In genomic region chr13:108193806-108194205, GRCh38 we compare ENCODE assay signal across 16 cellular contexts. TPM values are rescaled to one million over a fixed set of nuclear protein-coding genes. Genes with fewer than 3 reads are reported as not detected.
DNase-seq lines count a peak whose midpoint lies in the region; ATAC-seq, FAIRE-seq and TF ChIP-seq lines count a peak whose summit lies in the region.
"Had no signal": no experiment of that assay in that cellular context is flagged by ENCODE, and none has a peak within 500 bp of the region (broad histone marks: within the 10 kb centered on the region; RNA-seq: fewer than 3 reads in every experiment).

No MANE protein-coding gene starts in this region.

- peaks cover 3% of the 10 kb centered on the region; the same call in 1 of the 2 replicates for H3K27me3 ChIP-seq in PC-3 (ENCODE audit: low read length)
- H3K27me3 ChIP-seq: BLaER1 treated with 17β-estradiol and CSF1 and Interleukin-3, amounts not matched to agents 10 nM and 100 nM had no signal

- no peak overlapping the region for H2AFZ ChIP-seq in PC-3 (ENCODE audit: low read length)
- H2AFZ ChIP-seq: GM23338 had no signal

- peaks cover 3% of the 10 kb centered on the region for H3K36me3 Mint-ChIP-seq in activated CD8-positive, alpha-beta T cell treated with anti-CD3 and anti-CD28 coated beads for 36 hours (ENCODE audit: low read depth)
- H3K36me3 Mint-ChIP-seq: CD4-positive, CD25-positive, alpha-beta regulatory T cell had no signal

- CTCF ChIA-PET in PC-3 (lab: Charles Lee): no interaction called here
- CTCF ChIA-PET in activated CD8-positive, alpha-beta T cell treated with anti-CD3 and anti-CD28 coated beads for 36 hours (lab: Charles Lee): no interaction called here

- TF ChIP-seq CTCF in PC-3 (conservative IDR thresholded peaks at IDR 0.05; ENCODE audit: low read depth, low read length): no peak
- TF ChIP-seq CTCF in epithelial cell of esophagus (IDR thresholded peaks at IDR 0.05; ENCODE audit: insufficient read depth, low read depth, low read length, missing control alignments): no peak
- no peak for TF ChIP-seq CTCF in activated CD8-positive, alpha-beta T cell treated with anti-CD3 and anti-CD28 coated beads for 36 hours (IDR thresholded peaks at IDR 0.05)

- H3K79me2 ChIP-seq in PC-3 (ENCODE audit: low read length): no peaks in the 10 kb centered on the region

- peak; percentile 72 for FAIRE-seq in H54 (lab: Jason Lieb, UNC)
- FAIRE-seq: HepG2, HTR-8/SVneo had no signal

- no peaks in the 10 kb centered on the region for H4K20me1 ChIP-seq in PC-3 (ENCODE audit: low read length)
- H4K20me1 ChIP-seq: BLaER1 treated with 17β-estradiol and CSF1 and Interleukin-3, amounts not matched to agents 10 nM and 100 nM had no signal

- no peaks in the 10 kb centered on the region for H3K36me3 ChIP-seq in PC-3 (ENCODE audit: low read depth, low read length)

- H3K4me2 ChIP-seq in PC-3 (ENCODE audit: low read length): no peak overlapping the region
- H3K4me2 ChIP-seq: BLaER1 treated with 17β-estradiol and CSF1 and Interleukin-3, amounts not matched to agents 10 nM and 100 nM; GM23338 had no signal

- H3K9me3 ChIP-seq in PC-3 (ENCODE audit: low read length): no peaks in the 10 kb centered on the region

- intact Hi-C loops in PC-3 (cut with micrococcal nuclease) (no loop called here), Right ventricle myocardium inferior (cut with DNase I) (no loop called here)
- intact Hi-C loops in activated CD8-positive, alpha-beta T cell treated with anti-CD3 and anti-CD28 coated beads for 36 hours (cut with micrococcal nuclease): no loop called here

- H3K9ac ChIP-seq in PC-3 (ENCODE audit: low read length): no peak overlapping the region
- H3K9ac ChIP-seq: BLaER1 treated with 17β-estradiol and CSF1 and Interleukin-3, amounts not matched to agents 10 nM and 100 nM had no signal

- H3K4me3 Mint-ChIP-seq in activated CD8-positive, alpha-beta T cell treated with anti-CD3 and anti-CD28 coated beads for 36 hours: no peak overlapping the region
- H3K4me3 Mint-ChIP-seq: CD4-positive, CD25-positive, alpha-beta regulatory T cell; GM23338; H9 had no signal

- H3K9me3 Mint-ChIP-seq in activated CD8-positive, alpha-beta T cell treated with anti-CD3 and anti-CD28 coated beads for 36 hours: peaks cover 10% of the 10 kb centered on the region

- no peaks in the 10 kb centered on the region for H3K4me1 Mint-ChIP-seq in activated CD8-positive, alpha-beta T cell treated with anti-CD3 and anti-CD28 coated beads for 36 hours (ENCODE audit: low read depth)
- H3K4me1 Mint-ChIP-seq: CD4-positive, CD25-positive, alpha-beta regulatory T cell; GM23338 had no signal

- POLR2A ChIA-PET in PC-3 (lab: Charles Lee; ENCODE audit: unreplicated experiment): no interaction called here
- POLR2A ChIA-PET in activated CD8-positive, alpha-beta T cell treated with anti-CD3 and anti-CD28 coated beads for 36 hours (lab: Charles Lee): no interaction called here

- no peak overlapping the region for H3K27ac Mint-ChIP-seq in activated CD8-positive, alpha-beta T cell treated with anti-CD3 and anti-CD28 coated beads for 36 hours
- H3K27ac Mint-ChIP-seq: GM23338, H9 had no signal

- H3F3A ChIP-seq in PC-3 (ENCODE audit: low read length, unreplicated experiment): no peaks in the 10 kb centered on the region

- no TSS peak for BruUV-seq in PC-3 (replicated peaks; lab: Mats Ljungman, UMichigan)

- H3K4me1 ChIP-seq in PC-3 (ENCODE audit: insufficient read depth, low read length): no peaks in the 10 kb centered on the region
- H3K4me1 ChIP-seq: BLaER1 treated with 17β-estradiol and CSF1 and Interleukin-3, amounts not matched to agents 10 nM and 100 nM had no signal

- peaks cover 8% of the 10 kb centered on the region for H3K27me3 Mint-ChIP-seq in activated CD8-positive, alpha-beta T cell treated with anti-CD3 and anti-CD28 coated beads for 36 hours

- no peaks in the 10 kb centered on the region for H3K9me2 ChIP-seq in PC-3 (replicated peaks; ENCODE audit: low read length)

- ATAC-seq in PC-3 (no peak), Right ventricle myocardium inferior (no peak)
- no peak for ATAC-seq in activated CD8-positive, alpha-beta T cell treated with anti-CD3 and anti-CD28 coated beads for 36 hours
- ATAC-seq: GM23338, HepG2 had no signal

- DNase-seq in H54 (ENCODE audit: insufficient read length, low spot score) (no peak), PC-3 (peak; percentile 26), epithelial cell of esophagus (ENCODE audit: low read depth) (peak; percentile 84), kidney tubule cell (ENCODE audit: low spot score) (peak; percentile 35), Right ventricle myocardium inferior (ENCODE audit: missing footprints) (no peak), iPS-NIHi7 (ENCODE audit: extremely low spot score) (no peak)
- no peak for DNase-seq in activated CD8-positive, alpha-beta T cell treated with anti-CD3 and anti-CD28 coated beads for 36 hours
- DNase-seq: ACHN; Calu3; CD4-positive, CD25-positive, alpha-beta regulatory T cell; DMS 273 treated with DMSO at 0.1 percent for 48 hours; H9 had no signal

- no peak overlapping the region for H3K27ac ChIP-seq in PC-3 (ENCODE audit: low read length)
- H3K27ac ChIP-seq: BLaER1 treated with 17β-estradiol and CSF1 and Interleukin-3, amounts not matched to agents 10 nM and 100 nM had no signal

- H3K4me3 ChIP-seq in PC-3 (ENCODE audit: low read length): no peak overlapping the region
- no peak overlapping the region for H3K4me3 ChIP-seq in epithelial cell of esophagus (ENCODE audit: low read length)
- H3K4me3 ChIP-seq: BLaER1 treated with 17β-estradiol and CSF1 and Interleukin-3, amounts not matched to agents 10 nM and 100 nM; GM23338 had no signal

- no peak for TF ChIP-seq POLR2A in H54 (IDR thresholded peaks at IDR 0.05; ENCODE audit: low read depth, low read length)

RNA-seq across cellular contexts. Expression of gene LIG4, which starts 21.5 kb away (rescaled TPM):
- total RNA-seq in PC-3 (2014; rRNA removed): 4.6 and 5.4 TPM in 2 replicates
- total RNA-seq in activated CD8-positive, alpha-beta T cell treated with anti-CD3 and anti-CD28 coated beads for 36 hours: 1 to 10 TPM; 5.7 to 6.1 TPM
- 7.8 TPM for total RNA-seq in Right ventricle myocardium inferior

RNA-seq across cellular contexts. Expression of gene ABHD13, which starts 24.4 kb away (rescaled TPM):
- total RNA-seq in PC-3 (2014; rRNA removed) (2.9 and 3.9 TPM in 2 replicates), Right ventricle myocardium inferior (4.9 TPM)
- total RNA-seq in activated CD8-positive, alpha-beta T cell treated with anti-CD3 and anti-CD28 coated beads for 36 hours: 1 to 10 TPM; 3.8 to 4.1 TPM

Comparison
In these comparisons a context has a peak if more than half of its experiments do, and no peak if none do; other contexts are left out.
1. DNase-seq: peak in PC-3 (single experiment), epithelial cell of esophagus (single experiment) and kidney tubule cell (single experiment); none in H54 (single experiment), activated CD8-positive, alpha-beta T cell treated with anti-CD3 and anti-CD28 coated beads for 36 hours (single experiment), Right ventricle myocardium inferior (single experiment) and iPS-NIHi7 (single experiment).